ENCODE assay signal across 10 cellular contexts in genomic region chr6:130148181-130148580, GRCh38.
DNase-seq lines count a peak whose midpoint lies in the region; ATAC-seq and TF ChIP-seq lines count a peak whose summit lies in the region.
"Had no signal": no experiment of that assay in that cellular context is flagged by ENCODE, and none has a peak within 500 bp of the region (broad histone marks: within the 10 kb centered on the region; RNA-seq: fewer than 3 reads in every experiment).

No MANE protein-coding gene starts in this region.

- H3K4me1 Mint-ChIP-seq in activated naive CD4-positive, alpha-beta T cell treated with anti-CD3 and anti-CD28 coated beads for 36 hours (ENCODE audit: low read depth): no peaks in the 10 kb centered on the region
- H3K4me1 Mint-ChIP-seq in central memory CD8-positive, alpha-beta T cell: peaks cover 26% of the 10 kb centered on the region

- H3K4me3 ChIP-seq in NB4 (ENCODE audit: low read depth, low read length): no peak overlapping the region
- no peak overlapping the region for H3K4me3 ChIP-seq in retinal pigment epithelial cell (ENCODE audit: low read length)
- H3K4me3 ChIP-seq: vagina had no signal

- H3K27me3 Mint-ChIP-seq in activated naive CD4-positive, alpha-beta T cell treated with anti-CD3 and anti-CD28 coated beads for 36 hours (ENCODE audit: low read depth): no peaks in the 10 kb centered on the region
- H3K27me3 Mint-ChIP-seq in central memory CD8-positive, alpha-beta T cell: no peaks in the 10 kb centered on the region
- H3K27me3 Mint-ChIP-seq: activated naive CD8-positive, alpha-beta T cell had no signal

- no peak overlapping the region for H3K27ac Mint-ChIP-seq in activated naive CD4-positive, alpha-beta T cell treated with anti-CD3 and anti-CD28 coated beads for 36 hours
- no peak overlapping the region for H3K27ac Mint-ChIP-seq in activated naive CD4-positive, alpha-beta T cell treated with anti-CD3 and anti-CD28 coated beads, Interleukin-2, amount 50 U/mL, for 72 hours
- peak overlapping the region; percentile 7 for H3K27ac Mint-ChIP-seq in central memory CD8-positive, alpha-beta T cell (ENCODE audit: low read depth)

- H3K4me3 Mint-ChIP-seq in activated naive CD4-positive, alpha-beta T cell treated with anti-CD3 and anti-CD28 coated beads for 36 hours: no peak overlapping the region
- H3K4me3 Mint-ChIP-seq in central memory CD8-positive, alpha-beta T cell: no peak overlapping the region
- H3K4me3 Mint-ChIP-seq: activated naive CD8-positive, alpha-beta T cell had no signal

- H3K36me3 Mint-ChIP-seq in activated naive CD4-positive, alpha-beta T cell treated with anti-CD3 and anti-CD28 coated beads for 36 hours (ENCODE audit: low read depth): peaks cover 16% of the 10 kb centered on the region
- H3K36me3 Mint-ChIP-seq in activated naive CD4-positive, alpha-beta T cell treated with anti-CD3 and anti-CD28 coated beads, Interleukin-2, amount 50 U/mL, for 72 hours: peaks cover 0 to 12% of the 10 kb centered on the region in 2 donors
- peaks cover 68% of the 10 kb centered on the region for H3K36me3 Mint-ChIP-seq in central memory CD8-positive, alpha-beta T cell (ENCODE audit: insufficient read depth)

- CTCF ChIA-PET in activated naive CD4-positive, alpha-beta T cell treated with anti-CD3 and anti-CD28 coated beads for 36 hours (lab: Charles Lee): no interaction called here

- TF ChIP-seq CTCF in NB4 (IDR thresholded peaks at IDR 0.05; ENCODE audit: low read depth, low read length): peak; percentile 33
- peak; percentile 25 for TF ChIP-seq CTCF in retinal pigment epithelial cell (conservative IDR thresholded peaks at IDR 0.05; ENCODE audit: low read depth, low read length)

- intact Hi-C loops in activated naive CD4-positive, alpha-beta T cell treated with anti-CD3 and anti-CD28 coated beads for 36 hours (cut with micrococcal nuclease): loop anchor here (1.0 kb wide), 1 partner anchor 134 kb away; no protein-coding TSS in a partner anchor
- intact Hi-C loops in head of caudate nucleus (cut with DNase I): no loop called here

- peak; percentile 42 for DNase-seq in activated naive CD4-positive, alpha-beta T cell treated with anti-CD3 and anti-CD28 coated beads for 36 hours
- DNase-seq in activated naive CD4-positive, alpha-beta T cell treated with anti-CD3 and anti-CD28 coated beads, Interleukin-2, amount 50 U/mL, for 72 hours (ENCODE audit: low spot score in 2 of 2): no peak
- DNase-seq in NB4 (ENCODE audit: low read depth) (peak; percentile 26), retinal pigment epithelial cell (ENCODE audit: low read depth) (no peak), NCI-H510A treated with DMSO at 0.1 percent for 48 hours (lab: John Stamatoyannopoulos, UW) (no peak), GM03348 (ENCODE audit: low spot score) (no peak), head of caudate nucleus (no peak)
- no peak for DNase-seq in central memory CD8-positive, alpha-beta T cell (ENCODE audit: low spot score in 2 of 2)

- TF ChIP-seq POLR2A in NB4 (IDR thresholded peaks at IDR 0.05; ENCODE audit: extremely low read depth, insufficient read length): no peak

- H3K9me3 Mint-ChIP-seq in activated naive CD4-positive, alpha-beta T cell treated with anti-CD3 and anti-CD28 coated beads for 36 hours: no peaks in the 10 kb centered on the region
- H3K9me3 Mint-ChIP-seq in activated naive CD4-positive, alpha-beta T cell treated with anti-CD3 and anti-CD28 coated beads, Interleukin-2, amount 50 U/mL, for 72 hours: no peaks in the 10 kb centered on the region
- H3K9me3 Mint-ChIP-seq in central memory CD8-positive, alpha-beta T cell: no peaks in the 10 kb centered on the region

- ATAC-seq in activated naive CD4-positive, alpha-beta T cell treated with anti-CD3 and anti-CD28 coated beads, Interleukin-2, amount 50 U/mL, for 72 hours: no peak
- no peak for ATAC-seq in central memory CD8-positive, alpha-beta T cell (replicated peaks; ENCODE audit: extremely low read depth, poor library complexity, severe bottlenecking)

Comparison
In these comparisons a context has a peak if more than half of its experiments do, and no peak if none do; other contexts are left out.
1. DNase-seq: peak in activated naive CD4-positive, alpha-beta T cell treated with anti-CD3 and anti-CD28 coated beads for 36 hours (single experiment) and NB4 (single experiment); none in activated naive CD4-positive, alpha-beta T cell treated with anti-CD3 and anti-CD28 coated beads, Interleukin-2, amount 50 U/mL, for 72 hours (0 of 2), central memory CD8-positive, alpha-beta T cell (0 of 2), retinal pigment epithelial cell (single experiment), NCI-H510A treated with DMSO at 0.1 percent for 48 hours (single experiment), GM03348 (single experiment) and head of caudate nucleus (0 of 42).